Comparison of ENCODE assay signal across 15 cellular contexts in genomic region chr20:16246870-16247269, GRCh38.
A peak's percentile ranks its signal among the peaks of the same experiment; 100 is the strongest.
DNase-seq lines count a peak whose midpoint lies in the region; ATAC-seq and TF ChIP-seq lines count a peak whose summit lies in the region.
"Had no signal": no experiment of that assay in that cellular context is flagged by ENCODE, and none has a peak within 500 bp of the region (broad histone marks: within the 10 kb centered on the region; RNA-seq: fewer than 3 reads in every experiment).

No MANE protein-coding gene starts in this region.

- H2BK15ac ChIP-seq in IMR-90 (ENCODE audit: low read depth, low read length) = no peak overlapping the region

- H4K91ac ChIP-seq in IMR-90 (ENCODE audit: insufficient read depth, low read depth, low read length) = no peak overlapping the region

- H4K20me1 ChIP-seq in IMR-90 (ENCODE audit: insufficient read depth, low read length) = no peaks in the 10 kb centered on the region

- no peaks in the 10 kb centered on the region for H3K79me1 ChIP-seq in IMR-90 (ENCODE audit: low read depth in 1 of 2, low read length in 2 of 2)

- no peak overlapping the region for H3K23ac ChIP-seq in IMR-90 (ENCODE audit: low read depth, low read length)

- TF ChIP-seq CTCF in IMR-90 (conservative IDR thresholded peaks at IDR 0.05; ENCODE audit: low read depth, low read length) (no peak), foreskin keratinocyte (conservative IDR thresholded peaks at IDR 0.05) (no peak), suprapubic skin (IDR thresholded peaks at IDR 0.05) (no peak), adrenal gland (IDR thresholded peaks at IDR 0.05) (no peak)

- ATAC-seq in IMR-90 (ENCODE audit: low read depth) (no peak), foreskin keratinocyte (peak; percentile 14)

- no peak overlapping the region for H2AK5ac ChIP-seq in IMR-90 (ENCODE audit: low read depth, low read length)

- no peak overlapping the region for H2BK20ac ChIP-seq in IMR-90 (ENCODE audit: low read depth, low read length)

- no peak overlapping the region for H3K18ac ChIP-seq in IMR-90 (ENCODE audit: low read depth, low read length)

- intact Hi-C loops in IMR-90 (cut with micrococcal nuclease) (no loop called here), adrenal gland (cut with DNase I) (no loop called here)

- H2BK120ac ChIP-seq in IMR-90 (ENCODE audit: low read depth, low read length) = no peak overlapping the region

- H2AK9ac ChIP-seq in IMR-90 (replicated peaks; ENCODE audit: low read depth, low read length, poor library complexity) = no peak overlapping the region

- POLR2A ChIA-PET in IMR-90 (lab: Charles Lee; ENCODE audit: unreplicated experiment) = no interaction called here

- dilution Hi-C loops in IMR-90 (cut with HindIII; ENCODE audit: low sequenced_read_pairs, unreplicated experiment) = no loop called here

- H3K4me3 ChIP-seq in IMR-90 (ENCODE audit: insufficient read depth, low read depth, low read length) (no peak overlapping the region), suprapubic skin (no peak overlapping the region), adrenal gland (no peak overlapping the region)
- H3K4me3 ChIP-seq: HAP-1 had no signal

- H3K27me3 ChIP-seq in IMR-90 (ENCODE audit: control insufficient read depth, insufficient read depth, low read length) = no peaks in the 10 kb centered on the region
- no peaks in the 10 kb centered on the region for H3K27me3 ChIP-seq in foreskin keratinocyte
- H3K27me3 ChIP-seq in suprapubic skin = no peaks in the 10 kb centered on the region
- no peaks in the 10 kb centered on the region for H3K27me3 ChIP-seq in adrenal gland

- TF ChIP-seq RAD21 in IMR-90 (IDR thresholded peaks at IDR 0.05; ENCODE audit: low read length) = no peak

- H3K56ac ChIP-seq in IMR-90 (ENCODE audit: extremely low read depth, insufficient read depth, low read length) = no peak overlapping the region

- no peak overlapping the region for H3K14ac ChIP-seq in IMR-90 (replicated peaks; ENCODE audit: low read depth, low read length)

- no peak overlapping the region for H2BK5ac ChIP-seq in IMR-90 (ENCODE audit: low read depth, low read length, poor library complexity, severe bottlenecking)

- H3K9me1 ChIP-seq in IMR-90 (ENCODE audit: insufficient read depth, low read length) = no peaks in the 10 kb centered on the region

- H3K9ac ChIP-seq in IMR-90 (ENCODE audit: low read depth, low read length) = no peak overlapping the region

- H3K4me1 ChIP-seq in IMR-90 (ENCODE audit: control insufficient read depth, insufficient read depth, low read length) = no peaks in the 10 kb centered on the region
- no peaks in the 10 kb centered on the region for H3K4me1 ChIP-seq in foreskin keratinocyte
- no peaks in the 10 kb centered on the region for H3K4me1 ChIP-seq in suprapubic skin
- H3K4me1 ChIP-seq in adrenal gland (replicated peaks in 1 of 2) = peaks cover 0 to 8% of the 10 kb centered on the region in 2 donors
- H3K4me1 ChIP-seq: Caco-2, HAP-1 had no signal

- DNase-seq in IMR-90 = no peak
- DNase-seq in RPMI8226 = peak; percentile 9
- no peak for DNase-seq in foreskin keratinocyte
- DNase-seq in NCI-H1048 (lab: John Stamatoyannopoulos, UW) = no peak
- DNase-seq in suprapubic skin (ENCODE audit: low spot score in 2 of 2) = no peak
- DNase-seq in NCI-H1436 (lab: John Stamatoyannopoulos, UW) = no peak
- DNase-seq in adrenal gland = no peak
- DNase-seq: AML-193; Caco-2; CD4-positive, alpha-beta T cell; DMS79; GDM1; KG1 had no signal

- no peak overlapping the region for H3K4me2 ChIP-seq in IMR-90 (ENCODE audit: low read depth, low read length)

- H3K36me3 ChIP-seq in IMR-90 (ENCODE audit: control insufficient read depth, insufficient read depth, low read length) (no peaks in the 10 kb centered on the region), suprapubic skin (no peaks in the 10 kb centered on the region), adrenal gland (replicated peaks in 1 of 2) (no peaks in the 10 kb centered on the region)
- H3K36me3 ChIP-seq: HAP-1 had no signal

- no peak overlapping the region for H3K4ac ChIP-seq in IMR-90 (ENCODE audit: low read depth, low read length)

- no peaks in the 10 kb centered on the region; the same call in none of the 2 replicates for H3K9me3 ChIP-seq in IMR-90 (ENCODE audit: control insufficient read depth, insufficient read depth, low read length)
- H3K9me3 ChIP-seq in suprapubic skin = no peaks in the 10 kb centered on the region
- no peaks in the 10 kb centered on the region for H3K9me3 ChIP-seq in adrenal gland (replicated peaks in 1 of 3)
- H3K9me3 ChIP-seq: Caco-2, HAP-1 had no signal

- no peak overlapping the region for H4K8ac ChIP-seq in IMR-90 (ENCODE audit: low read depth in 2 of 2, low read length in 2 of 2)

- H2AFZ ChIP-seq in IMR-90 (replicated peaks; ENCODE audit: low read length, poor library complexity) = peak overlapping the region; percentile 56

- in situ Hi-C loops in IMR-90 (cut with MboI; ENCODE audit: low sequenced_read_pairs) = no loop called here

- CTCF ChIA-PET in IMR-90 (lab: Yijun Ruan, JAX) = no interaction called here

- TF ChIP-seq EP300 in suprapubic skin (IDR thresholded peaks at IDR 0.05) = no peak

- BruUV-seq in IMR-90 (replicated peaks; lab: Mats Ljungman, UMichigan) = no TSS peak

- no peak overlapping the region for H4K5ac ChIP-seq in IMR-90 (ENCODE audit: low read depth, low read length)

- TF ChIP-seq POLR2A in IMR-90 (IDR thresholded peaks at IDR 0.05; ENCODE audit: low read depth, low read length) (no peak), suprapubic skin (IDR thresholded peaks at IDR 0.05) (no peak), adrenal gland (IDR thresholded peaks at IDR 0.05) (no peak)

- H3K27ac ChIP-seq in IMR-90 (ENCODE audit: insufficient read depth, low read length) (no peak overlapping the region), foreskin keratinocyte (no peak overlapping the region), suprapubic skin (no peak overlapping the region), adrenal gland (no peak overlapping the region)
- H3K27ac ChIP-seq: C4-2B had no signal

- 57% methylated on average over 1 of the region's 6 CpGs; no CpG with 5 or more reads in 1 of the 2 experiments for WGBS in IMR-90 (ENCODE audit: extremely low coverage in 2 of 2, insufficient read length in 1 of 2), 2 experiments
- 89% methylated on average over 6 of the region's 6 CpGs for WGBS in suprapubic skin
- WGBS in adrenal gland, 4 donors = 93 to 95% (median 94%) methylated on average over 6 of the region's 6 CpGs

TF ChIP-seq in IMR-90, 13 proteins besides CTCF, POLR2A, EP300 and RAD21:
- TF ChIP-seq SMC3 (IDR thresholded peaks at IDR 0.05; ENCODE audit: low read depth, low read length) (no peak), MAFK (IDR thresholded peaks at IDR 0.05; ENCODE audit: low read depth, low read length) (no peak), MXI1 (IDR thresholded peaks at IDR 0.05; ENCODE audit: borderline replicate concordance, low read depth, low read length) (no peak), ELK1 (IDR thresholded peaks at IDR 0.05; ENCODE audit: borderline replicate concordance, low read depth, low read length) (no peak), RCOR1 (IDR thresholded peaks at IDR 0.05; ENCODE audit: insufficient replicate concordance, low read length) (no peak), CHD1 (IDR thresholded peaks at IDR 0.05; ENCODE audit: low read depth, low read length) (no peak), CEBPB (IDR thresholded peaks at IDR 0.05; ENCODE audit: low read depth, low read length) (no peak)
